ENCODE assay signal across 8 cellular contexts in genomic region chr19:7904074-7905020, GRCh38. TPM values are rescaled to one million over a fixed set of nuclear protein-coding genes. Genes with fewer than 3 reads are reported as not detected.
DNase-seq lines count a peak whose midpoint lies in the region; ATAC-seq and TF ChIP-seq lines count a peak whose summit lies in the region.

No MANE protein-coding gene starts in this region.

- 26% methylated on average over 32 of the region's 68 CpGs for WGBS in hepatocyte (ENCODE audit: low lambda C conversion rate, missing lambda C conversion rate)

- peaks cover 15% of the 10 kb centered on the region for H3K4me1 Mint-ChIP-seq in activated naive CD8-positive, alpha-beta T cell treated with anti-CD3 and anti-CD28 coated beads, Interleukin-2, amount 10 ng/mL, durations not matched to agents 7 days and 5 days

- no peak for TF ChIP-seq CTCF in hepatocyte (IDR thresholded peaks at IDR 0.05; ENCODE audit: poor library complexity)

- H3K27me3 ChIP-seq in MG63 (no peaks in the 10 kb centered on the region), hepatocyte (no peaks in the 10 kb centered on the region)

- H3K9me3 ChIP-seq in MG63 (no peaks in the 10 kb centered on the region), hepatocyte (ENCODE audit: low read depth) (no peaks in the 10 kb centered on the region)

- H3K36me3 ChIP-seq in MG63 (peaks cover 68% of the 10 kb centered on the region), hepatocyte (replicated peaks; ENCODE audit: insufficient read depth, low read depth) (no peaks in the 10 kb centered on the region)

- peak overlapping the region; percentile 92 for H3K27ac Mint-ChIP-seq in activated naive CD8-positive, alpha-beta T cell treated with anti-CD3 and anti-CD28 coated beads, Interleukin-2, amount 10 ng/mL, durations not matched to agents 7 days and 5 days

- peaks cover 49% of the 10 kb centered on the region for H4K20me1 ChIP-seq in hepatocyte (ENCODE audit: insufficient read depth, poor library complexity, severe bottlenecking)

- H2AFZ ChIP-seq in hepatocyte: peak overlapping the region; percentile 49

- no peaks in the 10 kb centered on the region for H3K9me3 Mint-ChIP-seq in activated naive CD8-positive, alpha-beta T cell treated with anti-CD3 and anti-CD28 coated beads, Interleukin-2, amount 10 ng/mL, durations not matched to agents 7 days and 5 days

- H3K4me3 ChIP-seq in MG63 (peak overlapping the region; percentile 99), hepatocyte (peak overlapping the region; percentile 96), skin epidermis (peak overlapping the region; percentile 61 to 91 (median 83))

- peaks cover 2% of the 10 kb centered on the region for H3K36me3 Mint-ChIP-seq in activated naive CD8-positive, alpha-beta T cell treated with anti-CD3 and anti-CD28 coated beads, Interleukin-2, amount 10 ng/mL, durations not matched to agents 7 days and 5 days

- peak; percentile 29 for ATAC-seq in GM21737 (IDR thresholded peaks at IDR 0.05; ENCODE audit: unreplicated experiment)
- peak; percentile 40 for ATAC-seq in activated naive CD8-positive, alpha-beta T cell treated with anti-CD3 and anti-CD28 coated beads, Interleukin-2, amount 10 ng/mL, durations not matched to agents 7 days and 5 days (ENCODE audit: low read depth)

- peak overlapping the region; percentile 87 for H3K4me3 Mint-ChIP-seq in activated naive CD8-positive, alpha-beta T cell treated with anti-CD3 and anti-CD28 coated beads, Interleukin-2, amount 10 ng/mL, durations not matched to agents 7 days and 5 days

- no peaks in the 10 kb centered on the region for H3K27me3 Mint-ChIP-seq in activated naive CD8-positive, alpha-beta T cell treated with anti-CD3 and anti-CD28 coated beads, Interleukin-2, amount 10 ng/mL, durations not matched to agents 7 days and 5 days

- peak overlapping the region; percentile 98 for H3K4me2 ChIP-seq in hepatocyte

- H3K79me2 ChIP-seq in hepatocyte: peaks cover 48% of the 10 kb centered on the region

- H3K9me2 ChIP-seq in hepatocyte (replicated peaks; ENCODE audit: insufficient read depth): no peaks in the 10 kb centered on the region

- DNase-seq in DMS 273 (lab: John Stamatoyannopoulos, UW; ENCODE audit: unreplicated experiment) (peak; percentile 81), DMS 273 treated with DMSO at 0.1 percent for 48 hours (lab: John Stamatoyannopoulos, UW) (no peak), MG63 (peak; percentile 47), hepatocyte (ENCODE audit: low spot score) (peak; percentile 75), SKM-1 treated with dmso at 0.1 percent for 144 hours (lab: John Stamatoyannopoulos, UW; ENCODE audit: unreplicated experiment) (no peak)
- no peak for DNase-seq in activated naive CD8-positive, alpha-beta T cell treated with anti-CD3 and anti-CD28 coated beads, Interleukin-2, amount 10 ng/mL, durations not matched to agents 7 days and 5 days

- POLR2A ChIA-PET in activated naive CD8-positive, alpha-beta T cell treated with anti-CD3 and anti-CD28 coated beads, Interleukin-2, amount 10 ng/mL, durations not matched to agents 7 days and 5 days (lab: Charles Lee): interaction anchor here (0.9 to 1.6 kb wide), 11 partner anchors 8 to 363 kb away, joined by 3 to 22 read pairs (median 3); partner anchors contain the start of gene SNAPC2

- H3K4me1 ChIP-seq in hepatocyte (ENCODE audit: insufficient read depth): peaks cover 20% of the 10 kb centered on the region

- peak overlapping the region; percentile 81 for H3K27ac ChIP-seq in hepatocyte
- H3K27ac ChIP-seq in skin epidermis: peak overlapping the region; percentile 28 to 95 (median 89)

RNA-seq across cellular contexts. Expression of gene MAP2K7, which starts 0.7 kb away (rescaled TPM):
- total RNA-seq in MG63 (2014; rRNA removed; shearing (Covaris generic); ENCODE audit: low replicate concordance): 21.2 and 38.6 TPM in 2 replicates
- 10 to 100 TPM; 46.8 to 46.9 TPM for total RNA-seq in activated naive CD8-positive, alpha-beta T cell treated with anti-CD3 and anti-CD28 coated beads, Interleukin-2, amount 10 ng/mL, durations not matched to agents 7 days and 5 days
- 13.6 and 13.8 TPM in 2 replicates for total RNA-seq in hepatocyte
- 11.8 and 12.8 TPM in 2 replicates for polyA plus RNA-seq in hepatocyte

RNA-seq across cellular contexts. Expression of gene TGFBR3L, which starts 10.3 kb away (rescaled TPM):
- total RNA-seq in MG63 (2014; rRNA removed; shearing (Covaris generic); ENCODE audit: low replicate concordance): 0.46 TPM in 1 of 2 replicates, not detected in the other
- total RNA-seq in activated naive CD8-positive, alpha-beta T cell treated with anti-CD3 and anti-CD28 coated beads, Interleukin-2, amount 10 ng/mL, durations not matched to agents 7 days and 5 days: 1 to 10 TPM; 2.2 to 3.6 TPM
- total RNA-seq in hepatocyte: 0.52 TPM in 1 of 2 replicates, not detected in the other
- polyA plus RNA-seq in hepatocyte: 3.3 and 8.5 TPM in 2 replicates

RNA-seq across cellular contexts. Expression of gene SNAPC2, which starts 15.8 kb away (rescaled TPM):
- total RNA-seq in MG63 (2014; rRNA removed; shearing (Covaris generic); ENCODE audit: low replicate concordance): 39.9 and 45.1 TPM in 2 replicates
- 10 to 100 TPM; 18.3 to 20.7 TPM for total RNA-seq in activated naive CD8-positive, alpha-beta T cell treated with anti-CD3 and anti-CD28 coated beads, Interleukin-2, amount 10 ng/mL, durations not matched to agents 7 days and 5 days
- total RNA-seq in hepatocyte: 6.5 and 11.8 TPM in 2 replicates
- 17.5 and 21.0 TPM in 2 replicates for polyA plus RNA-seq in hepatocyte

RNA-seq across cellular contexts. Expression of gene LRRC8E, which starts 16.0 kb away (rescaled TPM):
- 11.9 and 20.1 TPM in 2 replicates for total RNA-seq in MG63 (2014; rRNA removed; shearing (Covaris generic); ENCODE audit: low replicate concordance)
- total RNA-seq in activated naive CD8-positive, alpha-beta T cell treated with anti-CD3 and anti-CD28 coated beads, Interleukin-2, amount 10 ng/mL, durations not matched to agents 7 days and 5 days: not detected
- 1.8 and 4.5 TPM in 2 replicates for total RNA-seq in hepatocyte
- 3.2 and 3.3 TPM in 2 replicates for polyA plus RNA-seq in hepatocyte

RNA-seq across cellular contexts. Expression of gene CTXN1, which starts 21.6 kb away (rescaled TPM):
- total RNA-seq in MG63 (2014; rRNA removed; shearing (Covaris generic); ENCODE audit: low replicate concordance): 8.5 and 16.2 TPM in 2 replicates
- total RNA-seq in activated naive CD8-positive, alpha-beta T cell treated with anti-CD3 and anti-CD28 coated beads, Interleukin-2, amount 10 ng/mL, durations not matched to agents 7 days and 5 days: not detected
- 4.3 and 5.2 TPM in 2 replicates for total RNA-seq in hepatocyte
- polyA plus RNA-seq in hepatocyte: 13.5 and 14.5 TPM in 2 replicates

Comparison
In these comparisons a context has a peak if more than half of its experiments do, and no peak if none do; other contexts are left out.
1. DNase-seq: peak in DMS 273 (single experiment), MG63 (single experiment) and hepatocyte (single experiment); none in DMS 273 treated with DMSO at 0.1 percent for 48 hours (single experiment), activated naive CD8-positive, alpha-beta T cell treated with anti-CD3 and anti-CD28 coated beads, Interleukin-2, amount 10 ng/mL, durations not matched to agents 7 days and 5 days (single experiment) and SKM-1 treated with dmso at 0.1 percent for 144 hours (single experiment).
2. Peak in every context shown above with its lines, with median percentiles within 50 percentile points of each other: H3K4me3 ChIP-seq.